7 cellular contexts compared by ENCODE assay signal in genomic region chrX:40266490-40267333, GRCh38.
DNase-seq lines count a peak whose midpoint lies in the region; ATAC-seq and TF ChIP-seq lines count a peak whose summit lies in the region.

No MANE protein-coding gene starts in this region.

- ATAC-seq in body of pancreas (peak; percentile 88), gastrocnemius medialis (peak; percentile 78 to 82), HG03196 (IDR thresholded peaks at IDR 0.05; ENCODE audit: unreplicated experiment) (no peak)

- DNase-seq in GM13977 (ENCODE audit: low spot score) (peak; percentile 59), NCI-H1092 treated with DMSO at 0.1 percent for 48 hours (lab: John Stamatoyannopoulos, UW) (peak; percentile 74), T-helper 9 cell (peak; percentile 36), body of pancreas (peak; percentile 66 to 73 (median 71)), gastrocnemius medialis (peak; percentile 11 to 35)

- WGBS in body of pancreas, 2 donors = 5 to 13% methylated on average over 8 to 33 of the region's 42 CpGs

- TF ChIP-seq POLR2A in body of pancreas (IDR thresholded peaks at IDR 0.05) (peak in 1 of 3 donors; percentile 13), gastrocnemius medialis (IDR thresholded peaks at IDR 0.05) (no peak)

- H3K27me3 ChIP-seq in body of pancreas (no peaks in the 10 kb centered on the region), gastrocnemius medialis (no peaks in the 10 kb centered on the region)

- in situ Hi-C loops in GM13977 (cut with MboI; ENCODE audit: low pct_unique_long_range_greater_than_20kb, low sequenced_read_pairs, unreplicated experiment) = no loop called here
- in situ Hi-C loops in gastrocnemius medialis (cut with MboI; ENCODE audit: low sequenced_read_pairs in 4 of 4) = loop anchor here in 3 of 4 donors (10.0 to 25.0 kb wide), 4 partner anchors 429 to 542 kb away; no protein-coding TSS in a partner anchor

- no peaks in the 10 kb centered on the region for H3K36me3 ChIP-seq in body of pancreas (replicated peaks in 1 of 2; ENCODE audit: insufficient read depth in 1 of 2, low read depth in 2 of 2)
- H3K36me3 ChIP-seq in gastrocnemius medialis = no peaks in the 10 kb centered on the region

- H3K4me1 ChIP-seq in body of pancreas (peaks cover 5% of the 10 kb centered on the region), gastrocnemius medialis (no peaks in the 10 kb centered on the region)

- H3K9me3 ChIP-seq in body of pancreas (no peaks in the 10 kb centered on the region), gastrocnemius medialis (no peaks in the 10 kb centered on the region)

- H3K27ac ChIP-seq in body of pancreas = peak overlapping the region in 2 of 4 donors; percentile 53 to 68
- peak overlapping the region; percentile 6 to 60 (median 54) for H3K27ac ChIP-seq in gastrocnemius medialis

- peak; percentile 56 for TF ChIP-seq CTCF in GM13977 (IDR thresholded peaks at IDR 0.05; ENCODE audit: extremely low read depth, insufficient read depth, missing control alignments)
- TF ChIP-seq CTCF in body of pancreas (IDR thresholded peaks at IDR 0.05) = peak; percentile 45 to 77 (median 72)
- TF ChIP-seq CTCF in gastrocnemius medialis (IDR thresholded peaks at IDR 0.05 in 4 of 5, conservative IDR thresholded peaks at IDR 0.05 in 1 of 5) = peak; percentile 36 to 68 (median 65)

- intact Hi-C loops in body of pancreas (cut with DNase I) = loop anchor here (10.0 kb wide), 1 partner anchor 532 kb away; no protein-coding TSS in a partner anchor
- intact Hi-C loops in gastrocnemius medialis (cut with DNase I; ENCODE audit: low total_unique reads) = loop anchor here (1.0 to 10.0 kb wide), 4 partner anchors 92 to 536 kb away; partner anchors contain the start of gene BCOR

- H3K4me3 ChIP-seq in body of pancreas (peak overlapping the region in 1 of 2 donors; percentile 27), iPS-11a (ENCODE audit: low read depth, low read length) (peak overlapping the region; percentile 8), gastrocnemius medialis (peak overlapping the region; percentile 49 to 59 (median 52))

Comparison
In these comparisons a context has a peak if more than half of its experiments do, and no peak if none do; other contexts are left out.
1. DNase-seq: peak in every context shown above with its lines; median percentile 74 in NCI-H1092 treated with DMSO at 0.1 percent for 48 hours; 71 in body of pancreas; 59 in GM13977; 36 in T-helper 9 cell; 23 in gastrocnemius medialis.